ENCODE assay signal across 22 cellular contexts in genomic region chr17:69286257-69286656, GRCh38. TPM values are rescaled to one million over a fixed set of nuclear protein-coding genes. Genes with fewer than 3 reads are reported as not detected.
DNase-seq lines count a peak whose midpoint lies in the region; TF ChIP-seq lines count a peak whose summit lies in the region.
"Had no signal": no experiment of that assay in that cellular context is flagged by ENCODE, and none has a peak within 500 bp of the region (broad histone marks: within the 10 kb centered on the region; RNA-seq: fewer than 3 reads in every experiment).

No MANE protein-coding gene starts in this region.

- no peak overlapping the region for H3K9ac ChIP-seq in mammary epithelial cell (ENCODE audit: insufficient read depth, low read length)

- intact Hi-C loops in mammary epithelial cell (cut with micrococcal nuclease) (no loop called here), breast epithelium (cut with DNase I; ENCODE audit: low total_unique reads) (no loop called here)

- H3K36me3 Mint-ChIP-seq in CD8-positive, alpha-beta memory T cell: peaks cover 23 to 80% (median 44%) of the 10 kb centered on the region in 3 donors
- peaks cover 40 to 56% (median 43%) of the 10 kb centered on the region in 3 donors for H3K36me3 Mint-ChIP-seq in immature natural killer cell

- H3K4me1 ChIP-seq in mammary epithelial cell (ENCODE audit: insufficient read depth, low read length) (peaks cover 12% of the 10 kb centered on the region), breast epithelium (no peaks in the 10 kb centered on the region)
- no peaks in the 10 kb centered on the region for H3K4me1 ChIP-seq in CD8-positive, alpha-beta memory T cell (ENCODE audit: insufficient read depth, low read length)

- H3K4me2 ChIP-seq in mammary epithelial cell (ENCODE audit: insufficient read depth, low read depth, low read length): peak overlapping the region; percentile 29

- H3K9me3 Mint-ChIP-seq in CD8-positive, alpha-beta memory T cell: no peaks in the 10 kb centered on the region
- H3K9me3 Mint-ChIP-seq in immature natural killer cell: no peaks in the 10 kb centered on the region
- H3K9me3 Mint-ChIP-seq: CD8-positive, alpha-beta T cell; T-cell had no signal

- TF ChIP-seq CTCF in mammary epithelial cell (conservative IDR thresholded peaks at IDR 0.05 in 1 of 2, IDR thresholded peaks at IDR 0.05 in 1 of 2; ENCODE audit: extremely low read depth in 1 of 2, insufficient read depth in 1 of 2, low read depth in 1 of 2, low read length in 2 of 2): no peak
- TF ChIP-seq CTCF in breast epithelium (IDR thresholded peaks at IDR 0.05): no peak
- no peak for TF ChIP-seq CTCF in RWPE1 (conservative IDR thresholded peaks at IDR 0.05; ENCODE audit: low read depth)
- TF ChIP-seq CTCF in epithelial cell of esophagus (IDR thresholded peaks at IDR 0.05; ENCODE audit: insufficient read depth, low read depth, low read length, missing control alignments): no peak

- no peaks in the 10 kb centered on the region for H3K9me3 ChIP-seq in mammary epithelial cell (replicated peaks; ENCODE audit: insufficient read depth, low read length)
- H3K9me3 ChIP-seq in breast epithelium: no peaks in the 10 kb centered on the region
- H3K9me3 ChIP-seq in CD8-positive, alpha-beta memory T cell (ENCODE audit: low read length): no peaks in the 10 kb centered on the region

- H3K4me3 ChIP-seq in mammary epithelial cell (replicated peaks in 1 of 3; ENCODE audit: insufficient read depth in 1 of 3, low read depth in 2 of 3, low read length in 3 of 3) (no peak overlapping the region), breast epithelium (no peak overlapping the region), epithelial cell of esophagus (ENCODE audit: low read length) (no peak overlapping the region)
- no peak overlapping the region for H3K4me3 ChIP-seq in CD8-positive, alpha-beta memory T cell (ENCODE audit: low read length)

- H3K27me3 ChIP-seq in mammary epithelial cell (ENCODE audit: insufficient read depth, low read length): no peaks in the 10 kb centered on the region
- H3K27me3 ChIP-seq in breast epithelium: no peaks in the 10 kb centered on the region
- H3K27me3 ChIP-seq in CD8-positive, alpha-beta memory T cell (ENCODE audit: insufficient read depth, low read length, poor library complexity, severe bottlenecking): no peaks in the 10 kb centered on the region

- POLR2A ChIA-PET in RWPE1 (lab: Yijun Ruan, JAX; ENCODE audit: low non-redundant PET): no interaction called here
- POLR2A ChIA-PET in CD8-positive, alpha-beta memory T cell (lab: Charles Lee): no interaction called here

- dilution Hi-C loops in mammary epithelial cell (cut with HindIII; ENCODE audit: low sequenced_read_pairs): no loop called here

- no peak for TF ChIP-seq POLR2A in breast epithelium (IDR thresholded peaks at IDR 0.05)

- CTCF ChIA-PET in mammary epithelial cell (lab: Charles Lee; ENCODE audit: low non-redundant PET): interaction anchor here (0.6 kb wide), 1 partner anchor 342 kb away, joined by 6 read pairs; no protein-coding TSS in a partner anchor
- CTCF ChIA-PET in RWPE1 (lab: Yijun Ruan, JAX): no interaction called here
- CTCF ChIA-PET in CD8-positive, alpha-beta memory T cell (lab: Charles Lee): no interaction called here

- no peak overlapping the region for H3K4me3 Mint-ChIP-seq in CD8-positive, alpha-beta memory T cell
- H3K4me3 Mint-ChIP-seq in immature natural killer cell: no peak overlapping the region
- H3K4me3 Mint-ChIP-seq: CD8-positive, alpha-beta T cell; T-cell had no signal

- no peaks in the 10 kb centered on the region for H3K79me2 ChIP-seq in mammary epithelial cell (ENCODE audit: insufficient read depth, low read length)

- H2AFZ ChIP-seq in mammary epithelial cell (ENCODE audit: low read depth, low read length): no peak overlapping the region

- H3K36me3 ChIP-seq in mammary epithelial cell (ENCODE audit: insufficient read depth, low read length) (peaks cover 11% of the 10 kb centered on the region), breast epithelium (peaks cover 14% of the 10 kb centered on the region)
- H3K36me3 ChIP-seq in CD8-positive, alpha-beta memory T cell (ENCODE audit: insufficient read depth, low read length): peaks cover 8% of the 10 kb centered on the region

- DNase-seq in mammary epithelial cell: peak; percentile 27
- no peak for DNase-seq in breast epithelium (ENCODE audit: low spot score in 2 of 2)
- DNase-seq in RWPE1 (ENCODE audit: low spot score): peak; percentile 27
- DNase-seq in epithelial cell of esophagus (ENCODE audit: low read depth): peak; percentile 37
- no peak for DNase-seq in CD8-positive, alpha-beta memory T cell
- no peak for DNase-seq in DMS79 (lab: John Stamatoyannopoulos, UW)
- DNase-seq in immature natural killer cell: no peak
- no peak for DNase-seq in activated gamma-delta T cell treated with Interleukin-2 at 50 U/mL for 16 hours
- DNase-seq: AML-193; C1 segment of cervical spinal cord; Calu3; CD8-positive, alpha-beta T cell; DMS53; Kasumi-1; NCI-H1694; NCI-H2081 treated with DMSO at 0.1 percent for 48 hours; NCI-H2171 treated with DMSO at 0.1 percent for 48 hours; NCI-H446; NCI-H526 treated with DMSO at 0.1 percent for 48 hours; SIG-M5; T-cell had no signal

- H3K27ac Mint-ChIP-seq in CD8-positive, alpha-beta memory T cell: no peak overlapping the region
- H3K27ac Mint-ChIP-seq in immature natural killer cell: no peak overlapping the region
- H3K27ac Mint-ChIP-seq: CD8-positive, alpha-beta T cell; T-cell had no signal

- no peaks in the 10 kb centered on the region for H4K20me1 ChIP-seq in mammary epithelial cell (ENCODE audit: insufficient read depth, low read length)

- H3K27ac ChIP-seq in mammary epithelial cell (ENCODE audit: insufficient read depth, low read depth, low read length) (peak overlapping the region; percentile 18), breast epithelium (no peak overlapping the region), RWPE1 (no peak overlapping the region)
- H3K27ac ChIP-seq in CD8-positive, alpha-beta memory T cell (ENCODE audit: low read depth, low read length): no peak overlapping the region
- H3K27ac ChIP-seq: 22Rv1 had no signal

- H3K27me3 Mint-ChIP-seq in CD8-positive, alpha-beta memory T cell: no peaks in the 10 kb centered on the region
- H3K27me3 Mint-ChIP-seq in immature natural killer cell (ENCODE audit: low read depth in 3 of 3): peaks cover 0 to 2% (median 0%) of the 10 kb centered on the region in 3 donors
- H3K27me3 Mint-ChIP-seq: T-cell had no signal

- BruUV-seq in mammary epithelial cell (replicated peaks; lab: Mats Ljungman, UMichigan): no TSS peak

- H3K4me1 Mint-ChIP-seq in CD8-positive, alpha-beta memory T cell: no peaks in the 10 kb centered on the region
- no peaks in the 10 kb centered on the region for H3K4me1 Mint-ChIP-seq in immature natural killer cell
- H3K4me1 Mint-ChIP-seq: T-cell had no signal

- in situ Hi-C loops in mammary epithelial cell (cut with MboI; ENCODE audit: low sequenced_read_pairs in 2 of 2): no loop called here

RNA-seq across cellular contexts. Expression of gene ABCA5, which starts 40.7 kb away (rescaled TPM):
- total RNA-seq in mammary epithelial cell (10 to 100 TPM; 28.9 to 38.5 TPM), breast epithelium (100 to 1,000 TPM in 1 of 3 donors, 10 to 100 TPM in 2; 88.8 to 152 (median 93.1) TPM)
- polyA plus RNA-seq in mammary epithelial cell (6.5 TPM), immature natural killer cell (1 to 10 TPM; 4.2 to 9.6 (median 4.7) TPM)
- 5.4 TPM for polyA minus RNA-seq in mammary epithelial cell
- total RNA-seq in CD8-positive, alpha-beta memory T cell: 10 to 100 TPM; 14.8 to 15.4 TPM
- polyA plus RNA-seq in CD8-positive, alpha-beta memory T cell: 9.2 TPM

RNA-seq across cellular contexts. Expression of gene ABCA10, which starts 57.6 kb away (rescaled TPM):
- total RNA-seq in mammary epithelial cell (1 to 10 TPM; 2.1 to 5.0 TPM), breast epithelium (10 to 100 TPM; 13.6 to 49.5 (median 16.1) TPM)
- polyA plus RNA-seq in mammary epithelial cell (0.17 TPM), immature natural killer cell (1 to 10 TPM in 1 of 3 donors, under 1 TPM in 1, not detected in 1; 0.49 to 1.4 TPM)
- polyA minus RNA-seq in mammary epithelial cell: not detected
- total RNA-seq in CD8-positive, alpha-beta memory T cell: under 1 TPM; 0.46 to 0.60 TPM
- not detected for polyA plus RNA-seq in CD8-positive, alpha-beta memory T cell

Comparison
In these comparisons a context has a peak if more than half of its experiments do, and no peak if none do; other contexts are left out.
1. DNase-seq: peak in mammary epithelial cell (single experiment), RWPE1 (single experiment) and epithelial cell of esophagus (single experiment); none in breast epithelium (0 of 2), CD8-positive, alpha-beta memory T cell (0 of 5), DMS79 (single experiment), immature natural killer cell (0 of 3) and activated gamma-delta T cell treated with Interleukin-2 at 50 U/mL for 16 hours (single experiment).